ENCODE assay signal across 8 cellular contexts in the genomic region with DNA sequence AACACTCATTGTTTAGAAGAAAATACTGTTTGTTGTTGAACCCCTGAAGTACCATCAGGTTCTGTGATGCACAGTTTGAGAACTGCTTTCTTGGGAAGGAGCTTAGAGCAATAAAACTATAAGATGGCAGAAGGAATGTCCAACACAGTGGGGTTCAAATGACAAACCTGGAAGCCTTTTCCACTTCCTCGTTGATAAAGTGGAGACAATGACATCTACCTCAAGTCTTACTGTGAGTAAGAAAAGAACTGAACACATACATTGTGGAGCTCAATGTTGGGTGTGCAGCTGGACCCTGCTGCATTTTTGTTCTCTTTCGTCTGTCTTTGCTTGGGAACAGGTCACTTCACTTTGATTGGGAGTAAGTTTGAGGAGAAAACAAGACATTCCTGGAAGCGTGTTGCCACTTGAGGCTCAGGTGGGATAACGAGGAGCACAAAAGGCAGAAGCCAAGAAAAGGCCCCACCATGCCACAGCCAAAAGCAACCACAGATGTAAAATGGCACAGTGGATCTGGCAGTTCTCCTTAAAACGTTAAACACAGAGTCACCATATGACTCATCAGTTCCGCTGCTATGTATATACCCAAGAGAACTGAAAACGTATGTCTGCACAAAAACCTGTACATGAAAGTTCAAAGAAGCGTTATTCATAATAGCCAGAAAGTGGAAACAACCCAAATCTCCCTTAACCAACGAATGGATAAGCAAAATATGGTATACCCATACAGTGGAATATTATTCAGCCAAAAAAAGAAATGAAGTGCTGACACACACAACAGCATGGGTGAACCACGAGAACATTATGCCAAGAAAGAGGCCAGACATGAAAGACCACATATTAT. TPM values are rescaled to one million over a fixed set of nuclear protein-coding genes. Genes with fewer than 3 reads are reported as not detected.
DNase-seq lines count a peak whose midpoint lies in the region; ATAC-seq, FAIRE-seq and TF ChIP-seq lines count a peak whose summit lies in the region.

No MANE protein-coding gene starts in this region.

- H3K9me3 Mint-ChIP-seq in effector memory CD8-positive, alpha-beta T cell, result no peaks in the 10 kb centered on the region

- H3K27me3 ChIP-seq in Karpas-422 (ENCODE audit: low read length), result no peaks in the 10 kb centered on the region

- TF ChIP-seq CTCF in coronary artery (IDR thresholded peaks at IDR 0.05) (no peak), D721Med (IDR thresholded peaks at IDR 0.05; ENCODE audit: insufficient read depth, missing control alignments) (no peak)

- H3K4me3 Mint-ChIP-seq in effector memory CD8-positive, alpha-beta T cell, result no peak overlapping the region

- H3K27ac Mint-ChIP-seq in effector memory CD8-positive, alpha-beta T cell, result peak overlapping the region in 1 of 2 donors; percentile 69

- no peaks in the 10 kb centered on the region for H3K9me3 ChIP-seq in Karpas-422 (ENCODE audit: low read length)

- DNase-seq in Karpas-422 (peak; percentile 58), coronary artery (ENCODE audit: low spot score) (no peak), NAMALWA (ENCODE audit: low spot score) (no peak), D721Med (ENCODE audit: insufficient read length, low spot score) (no peak), HPDE6-E6E7 (ENCODE audit: extremely low spot score) (no peak)
- no peak for DNase-seq in effector memory CD8-positive, alpha-beta T cell

- H3K4me3 ChIP-seq in Karpas-422 (ENCODE audit: low read length) (no peak overlapping the region), coronary artery (no peak overlapping the region)

- no peak overlapping the region for H3K9ac ChIP-seq in Karpas-422 (ENCODE audit: low read length)

- ATAC-seq in GM18511 (IDR thresholded peaks at IDR 0.05; ENCODE audit: unreplicated experiment) (peak; percentile 72), GM21825 (IDR thresholded peaks at IDR 0.05; ENCODE audit: unreplicated experiment) (peak; percentile 75)
- ATAC-seq in effector memory CD8-positive, alpha-beta T cell (replicated peaks), result peak; percentile 41

- H3K9me2 ChIP-seq in Karpas-422 (replicated peaks; ENCODE audit: insufficient read depth, low read length), result no peaks in the 10 kb centered on the region

- H3K36me3 Mint-ChIP-seq in effector memory CD8-positive, alpha-beta T cell (ENCODE audit: insufficient read depth), result no peaks in the 10 kb centered on the region

- no peaks in the 10 kb centered on the region for H3K36me3 ChIP-seq in Karpas-422 (ENCODE audit: insufficient read depth, low read length)

- H3K4me1 Mint-ChIP-seq in effector memory CD8-positive, alpha-beta T cell (ENCODE audit: low read depth in 2 of 2), result peaks cover 15 to 35% of the 10 kb centered on the region in 2 donors

- no peak overlapping the region for H3K4me2 ChIP-seq in Karpas-422 (ENCODE audit: low read depth, low read length, poor library complexity, severe bottlenecking)

- H3K79me2 ChIP-seq in Karpas-422 (ENCODE audit: low read length), result no peaks in the 10 kb centered on the region

- H3K27ac ChIP-seq in Karpas-422 (ENCODE audit: low read length), result no peak overlapping the region
- no peak overlapping the region for H3K27ac ChIP-seq in coronary artery

- no peak overlapping the region for H2AFZ ChIP-seq in Karpas-422 (ENCODE audit: low read length)

- H3K4me1 ChIP-seq in Karpas-422 (ENCODE audit: low read length), result peaks cover 68% of the 10 kb centered on the region

- FAIRE-seq in D721Med (lab: Jason Lieb, UNC), result no peak

- H4K20me1 ChIP-seq in Karpas-422 (ENCODE audit: insufficient read depth, low read depth, low read length), result no peaks in the 10 kb centered on the region

- H3K27me3 Mint-ChIP-seq in effector memory CD8-positive, alpha-beta T cell, result no peaks in the 10 kb centered on the region

RNA-seq across cellular contexts. Expression of a gene that starts 42.9 kb away (rescaled TPM):
- total RNA-seq in Karpas-422 (2014; rRNA removed; shearing (Covaris generic); ENCODE audit: low replicate concordance), result 34.0 and 75.0 TPM in 2 replicates
